ENCODE assay signal across 8 cellular contexts in genomic region chr12:120356567-120357030, GRCh38. TPM values are rescaled to one million over a fixed set of nuclear protein-coding genes. Genes with fewer than 3 reads are reported as not detected.
DNase-seq lines count a peak whose midpoint lies in the region; ATAC-seq, FAIRE-seq and TF ChIP-seq lines count a peak whose summit lies in the region.

No MANE protein-coding gene starts in this region.

- no peaks in the 10 kb centered on the region for H3K36me3 ChIP-seq in breast epithelium
- H3K36me3 ChIP-seq in kidney (ENCODE audit: control insufficient read depth in 1 of 2, insufficient read depth in 2 of 2, low read length in 2 of 2), result no peaks in the 10 kb centered on the region

- POLR2A ChIA-PET in WTC11 (lab: Charles Lee), result interaction anchor here (0.9 kb wide), 1 partner anchor 77 kb away, joined by 3 read pairs; no protein-coding TSS in a partner anchor

- ATAC-seq in WTC11, result peak; percentile 60
- no peak for ATAC-seq in GM18505 (IDR thresholded peaks at IDR 0.05; ENCODE audit: unreplicated experiment)

- no peaks in the 10 kb centered on the region for H3K27me3 Mint-ChIP-seq in WTC11 (ENCODE audit: low read depth)

- no peak overlapping the region for H3K27ac ChIP-seq in breast epithelium
- H3K27ac ChIP-seq in kidney (ENCODE audit: low read depth in 2 of 2, low read length in 2 of 2), result no peak overlapping the region

- TF ChIP-seq CTCF in WTC11 (IDR thresholded peaks at IDR 0.05) (peak; percentile 85), breast epithelium (IDR thresholded peaks at IDR 0.05) (peak; percentile 78 to 92 (median 81)), kidney (IDR thresholded peaks at IDR 0.05; ENCODE audit: borderline replicate concordance, extremely low read depth, insufficient read depth) (peak; percentile 77)

- H3K36me3 Mint-ChIP-seq in WTC11, result peaks cover 45% of the 10 kb centered on the region

- peaks cover 28% of the 10 kb centered on the region for H3K4me1 Mint-ChIP-seq in WTC11

- CTCF ChIA-PET in WTC11 (lab: Charles Lee), result interaction anchor here (0.6 to 3.7 kb wide), 19 partner anchors 10 to 156 kb away, joined by 3 to 89 read pairs (median 4); partner anchors contain the start of genes COX6A1, GATC, RPLP0 and SRSF9

- H3K9ac ChIP-seq in kidney (ENCODE audit: low read length in 2 of 2), result peak overlapping the region in 1 of 2 donors; percentile 23

- no peaks in the 10 kb centered on the region for H3K9me3 Mint-ChIP-seq in WTC11

- H3K9me3 ChIP-seq in breast epithelium, result no peaks in the 10 kb centered on the region
- no peaks in the 10 kb centered on the region for H3K9me3 ChIP-seq in kidney (ENCODE audit: control insufficient read depth in 1 of 2, low read length in 2 of 2)

- DNase-seq in 8988T (peak; percentile 98), GM12891 (ENCODE audit: insufficient read length, low spot score) (peak; percentile 89), NCI-H2196 treated with DMSO at 0.1 percent for 48 hours (lab: John Stamatoyannopoulos, UW; ENCODE audit: unreplicated experiment) (peak; percentile 61), WTC11 (ENCODE audit: low spot score) (peak; percentile 86), breast epithelium (ENCODE audit: low spot score in 2 of 2) (peak; percentile 82 to 86), kidney (peak; percentile 88)
- DNase-seq in stimulated activated CD4-positive, alpha-beta T cell treated with anti-CD3 and anti-CD28 coated beads, Interleukin-1b, Interleukin-23, amount 100 ng/mL, for 1 hour (ENCODE audit: low read depth in 2 of 2), result peak; percentile 40 to 63

- H3K27me3 ChIP-seq in breast epithelium, result no peaks in the 10 kb centered on the region

- H3K4me3 ChIP-seq in breast epithelium, result peak overlapping the region in 1 of 3 donors; percentile 44
- H3K4me3 ChIP-seq in kidney (ENCODE audit: low read length in 2 of 2), result no peak overlapping the region

- TF ChIP-seq POLR2A in GM12891 (IDR thresholded peaks at IDR 0.05; ENCODE audit: low read depth, low read length) (no peak), breast epithelium (IDR thresholded peaks at IDR 0.05) (no peak), GM18505 (IDR thresholded peaks at IDR 0.05; ENCODE audit: borderline replicate concordance, extremely low read depth, insufficient read depth, insufficient read length) (no peak)

- no peaks in the 10 kb centered on the region for H3K4me1 ChIP-seq in breast epithelium
- H3K4me1 ChIP-seq in kidney (ENCODE audit: control insufficient read depth in 1 of 2, insufficient read depth in 1 of 2, low read depth in 1 of 2, low read length in 2 of 2), result no peaks in the 10 kb centered on the region

- H3K4me3 Mint-ChIP-seq in WTC11, result no peak overlapping the region

- FAIRE-seq in GM12891 (lab: Jason Lieb, UNC) (peak; percentile 97), kidney (lab: Jason Lieb, UNC) (no peak)

- H3K27ac Mint-ChIP-seq in WTC11, result no peak overlapping the region

- intact Hi-C loops in breast epithelium (cut with DNase I; ENCODE audit: low total_unique reads) (loop anchor here (1.0 kb wide), 1 partner anchor 18 kb away; no protein-coding TSS in a partner anchor), kidney (cut with DNase I) (no loop called here)

TF ChIP-seq in GM12891, 5 proteins besides CTCF, POLR2A, EP300 and RAD21:
- TF ChIP-seq TAF1 (IDR thresholded peaks at IDR 0.05; ENCODE audit: low read depth, low read length) (no peak), POLR2AphosphoS5 (IDR thresholded peaks at IDR 0.05; ENCODE audit: low read depth, low read length) (no peak), PAX5 (IDR thresholded peaks at IDR 0.05; ENCODE audit: insufficient read depth, low read length, severe bottlenecking) (no peak), SPI1 (IDR thresholded peaks at IDR 0.05; ENCODE audit: low read depth, low read length) (no peak), POU2F2 (IDR thresholded peaks at IDR 0.05; ENCODE audit: low read depth, low read length) (no peak)

TF ChIP-seq in WTC11, 78 proteins besides CTCF, POLR2A, EP300 and RAD21:
- TF ChIP-seq FOXJ3 (CRISPR knock-in tag; IDR thresholded peaks at IDR 0.05; ENCODE audit: borderline replicate concordance) (no peak), SP1 (CRISPR knock-in tag; conservative IDR thresholded peaks at IDR 0.05) (0 out of 2 replicates have a peak, but pooled peaks have one; percentile 24), ETV6 (CRISPR knock-in tag; IDR thresholded peaks at IDR 0.05) (peak; percentile 72; the same call in 1 of the 2 replicates), USF1 (CRISPR knock-in tag; IDR thresholded peaks at IDR 0.05) (0 out of 2 replicates have a peak, but pooled peaks have one; percentile 16)

RNA-seq across cellular contexts. Expression of gene MSI1, which starts 12.4 kb away (rescaled TPM):
- polyA plus RNA-seq in GM12891 (2012; ENCODE audit: low read depth, missing spikeins), result not detected
- total RNA-seq in WTC11 (2021) (64.5 to 71.9 TPM (median 71.5 TPM) in 3 replicates), breast epithelium (1 to 10 TPM in 1 of 3 donors, under 1 TPM in 1, not detected in 1; 0.59 to 2.0 TPM), kidney (1.3 TPM)
- 0.80 TPM for polyA plus RNA-seq in kidney (ENCODE audit: insufficient read depth, low read depth, low replicate concordance)

RNA-seq across cellular contexts. Expression of gene PLA2G1B, which starts 29.0 kb away (rescaled TPM):
- not detected for polyA plus RNA-seq in GM12891 (2012; ENCODE audit: low read depth, missing spikeins)
- total RNA-seq in WTC11 (2021) (0.92 to 1.8 TPM (median 1.4 TPM) in 3 replicates), breast epithelium (not detected), kidney (not detected)
- not detected for polyA plus RNA-seq in kidney (ENCODE audit: insufficient read depth, low read depth, low replicate concordance)

RNA-seq across cellular contexts. Expression of gene SIRT4, which starts 54.5 kb away (rescaled TPM):
- polyA plus RNA-seq in GM12891 (2012; ENCODE audit: low read depth, missing spikeins), result 0.76 TPM
- 2.1 to 4.3 TPM (median 2.8 TPM) in 3 replicates for total RNA-seq in WTC11 (2021)
- total RNA-seq in breast epithelium, result 1 to 10 TPM in 2 of 3 donors, under 1 TPM in 1; 0.98 to 3.1 (median 1.6) TPM
- total RNA-seq in kidney, result 1.5 TPM
- 8.1 TPM for polyA plus RNA-seq in kidney (ENCODE audit: insufficient read depth, low read depth, low replicate concordance)

Comparison
In these comparisons a context has a peak if more than half of its experiments do, and no peak if none do; other contexts are left out.
1. RNA of gene MSI1, which starts 12.4 kb away (total RNA-seq): 64.5 to 71.9 TPM in WTC11; 1.3 TPM in kidney (single experiment) and 0.59 to 2.0 TPM in breast epithelium; every median in the first group is over 10 times any median in the second.
2. Peak in every context shown above with its lines, with median percentiles within 50 percentile points of each other: DNase-seq and CTCF ChIP-seq.